In the genomic region with DNA sequence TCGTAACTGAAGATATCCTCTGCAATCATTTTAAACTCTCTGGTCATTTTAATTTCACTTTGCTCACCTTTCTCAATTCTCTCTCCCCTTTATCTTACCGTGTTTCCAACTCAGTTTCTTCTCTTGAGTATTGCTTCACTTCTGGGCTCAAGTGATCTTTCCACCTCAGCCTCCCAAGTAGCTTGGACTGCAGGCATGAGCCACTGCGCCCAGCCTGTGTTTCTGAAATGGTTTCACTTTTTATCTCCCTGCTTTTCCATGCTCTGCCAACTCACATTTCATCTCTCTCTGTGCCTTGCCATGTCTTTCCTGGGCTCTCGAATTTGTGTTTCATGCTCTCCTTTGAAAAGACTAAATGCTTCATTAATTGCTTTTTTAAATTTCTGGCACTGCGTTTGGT, we compare ENCODE assay signal across 12 cellular contexts. TPM values are rescaled to one million over a fixed set of nuclear protein-coding genes. Genes with fewer than 3 reads are reported as not detected.
DNase-seq lines count a peak whose midpoint lies in the region; ATAC-seq, FAIRE-seq and TF ChIP-seq lines count a peak whose summit lies in the region.
"Had no signal": no experiment of that assay in that cellular context is flagged by ENCODE, and none has a peak within 500 bp of the region (broad histone marks: within the 10 kb centered on the region; RNA-seq: fewer than 3 reads in every experiment).

No MANE protein-coding gene starts in this region.

- 0 out of 2 replicates have a peak overlapping the region, but pooled peaks have one; percentile 10 for H3K4me3 ChIP-seq in AG04450 (ENCODE audit: low read depth, low read length)
- H3K4me3 ChIP-seq in mucosa of stomach (ENCODE audit: low read length), result peak overlapping the region; percentile 5
- H3K4me3 ChIP-seq in left lung, result no peak overlapping the region

- H3K4me1 ChIP-seq in mucosa of stomach (ENCODE audit: control insufficient read depth, insufficient read depth, low read length) (peaks cover 62% of the 10 kb centered on the region), left lung (peaks cover 0 to 16% of the 10 kb centered on the region in 2 donors)

- no peak overlapping the region for H3K27ac Mint-ChIP-seq in activated naive CD8-positive, alpha-beta T cell treated with anti-CD3 and anti-CD28 coated beads for 36 hours
- peak overlapping the region in 3 of 7 donors; percentile 49 to 90 (median 84) for H3K27ac Mint-ChIP-seq in CD14-positive monocyte

- peaks cover 13% of the 10 kb centered on the region for H3K27me3 Mint-ChIP-seq in activated naive CD8-positive, alpha-beta T cell treated with anti-CD3 and anti-CD28 coated beads for 36 hours
- peaks cover 53 to 64% (median 53%) of the 10 kb centered on the region in 3 donors for H3K27me3 Mint-ChIP-seq in CD14-positive monocyte (ENCODE audit: low read depth in 3 of 3)

- CTCF ChIA-PET in AG04450 (lab: Charles Lee), result no interaction called here

- peak; percentile 64 for FAIRE-seq in GM19239 (lab: Jason Lieb, UNC)

- DNase-seq in AG04450 (ENCODE audit: low read depth, low spot score), result no peak
- DNase-seq in GM19239 (ENCODE audit: insufficient read length, low spot score), result no peak
- DNase-seq in activated naive CD8-positive, alpha-beta T cell treated with anti-CD3 and anti-CD28 coated beads for 36 hours, result no peak
- no peak for DNase-seq in CD14-positive monocyte (ENCODE audit: low spot score)
- DNase-seq in left lung, result no peak
- no peak for DNase-seq in omental fat pad (ENCODE audit: low spot score)
- DNase-seq in LoVo (ENCODE audit: low spot score), result no peak
- DNase-seq: activated CD4-positive, alpha-beta T cell treated with anti-CD3 and anti-CD28 coated beads for 4 hours; erythroblast; NCI-H2081 had no signal

- no peaks in the 10 kb centered on the region for H3K36me3 ChIP-seq in mucosa of stomach (ENCODE audit: control insufficient read depth, insufficient read depth, low read length)
- no peaks in the 10 kb centered on the region for H3K36me3 ChIP-seq in left lung

- no peak for TF ChIP-seq CTCF in AG04450 (IDR thresholded peaks at IDR 0.05; ENCODE audit: low read depth, low read length)
- no peak for TF ChIP-seq CTCF in CD14-positive monocyte (IDR thresholded peaks at IDR 0.05)
- TF ChIP-seq CTCF in left lung (IDR thresholded peaks at IDR 0.05), result no peak
- no peak for TF ChIP-seq CTCF in omental fat pad (IDR thresholded peaks at IDR 0.05)

- intact Hi-C loops in CD14-positive monocyte (cut with micrococcal nuclease) (no loop called here), left lung (cut with DNase I) (no loop called here)

- H3K4me3 Mint-ChIP-seq in activated naive CD8-positive, alpha-beta T cell treated with anti-CD3 and anti-CD28 coated beads for 36 hours, result peak overlapping the region; percentile 9
- H3K4me3 Mint-ChIP-seq in CD14-positive monocyte, result peak overlapping the region in 1 of 2 donors; percentile 71

- no peaks in the 10 kb centered on the region for H3K36me3 Mint-ChIP-seq in activated naive CD8-positive, alpha-beta T cell treated with anti-CD3 and anti-CD28 coated beads for 36 hours
- peaks cover 9 to 10% of the 10 kb centered on the region in 2 donors for H3K36me3 Mint-ChIP-seq in CD14-positive monocyte

- ATAC-seq in left lung (no peak), omental fat pad (ENCODE audit: low FRiP score) (no peak)

- H3K4me1 Mint-ChIP-seq in activated naive CD8-positive, alpha-beta T cell treated with anti-CD3 and anti-CD28 coated beads for 36 hours, result peaks cover 22% of the 10 kb centered on the region
- H3K4me1 Mint-ChIP-seq in CD14-positive monocyte, result peaks cover 50% of the 10 kb centered on the region

- no peaks in the 10 kb centered on the region for H3K27me3 ChIP-seq in AG04450 (ENCODE audit: control insufficient read depth, insufficient read depth, low read length)
- no peaks in the 10 kb centered on the region for H3K27me3 ChIP-seq in mucosa of stomach (ENCODE audit: control insufficient read depth, insufficient read depth, low read length)
- H3K27me3 ChIP-seq in left lung, result peaks cover 0 to 7% of the 10 kb centered on the region in 2 donors

- H3K9me3 ChIP-seq in AG04450 (ENCODE audit: control insufficient read depth, insufficient read depth, low read length) (no peaks in the 10 kb centered on the region), mucosa of stomach (ENCODE audit: control insufficient read depth, low read length) (no peaks in the 10 kb centered on the region), left lung (no peaks in the 10 kb centered on the region)

- H3K27ac ChIP-seq in AG04450 (ENCODE audit: low read depth, low read length), result no peak overlapping the region
- H3K27ac ChIP-seq in left lung, result no peak overlapping the region
- H3K27ac ChIP-seq: RWPE1 had no signal

- no peak overlapping the region for H3K9ac ChIP-seq in mucosa of stomach (ENCODE audit: low read length)

- POLR2A ChIA-PET in AG04450 (lab: Yijun Ruan, JAX), result no interaction called here

- no peaks in the 10 kb centered on the region for H3K9me3 Mint-ChIP-seq in activated naive CD8-positive, alpha-beta T cell treated with anti-CD3 and anti-CD28 coated beads for 36 hours
- peaks cover 0 to 4% (median 2%) of the 10 kb centered on the region in 7 donors for H3K9me3 Mint-ChIP-seq in CD14-positive monocyte

RNA-seq across cellular contexts. Expression of a gene that starts 30.5 kb away (rescaled TPM):
- 23.0 and 24.4 TPM in 2 replicates for polyA plus RNA-seq in AG04450 (2011; rRNA removed)
- 37.9 and 40.7 TPM in 2 replicates for polyA minus RNA-seq in AG04450 (2011; rRNA and poly(A)+ RNA removed)
- 10 to 100 TPM; 25.2 to 27.9 TPM for total RNA-seq in activated naive CD8-positive, alpha-beta T cell treated with anti-CD3 and anti-CD28 coated beads for 36 hours
- polyA plus RNA-seq in CD14-positive monocyte, result 1 to 10 TPM; 7.0 to 8.2 TPM
- 10 to 100 TPM; 43.9 to 44.6 TPM for total RNA-seq in left lung
- total RNA-seq in omental fat pad, result 10 to 100 TPM; 24.1 to 44.6 (median 34.4) TPM

Comparison
In these comparisons a context has a peak if more than half of its experiments do, and no peak if none do; other contexts are left out.
1. H3K4me3 ChIP-seq: peak in AG04450 (single experiment) and mucosa of stomach (single experiment); none in left lung (0 of 2).